ENCODE assay signal across 10 cellular contexts in the genomic region with DNA sequence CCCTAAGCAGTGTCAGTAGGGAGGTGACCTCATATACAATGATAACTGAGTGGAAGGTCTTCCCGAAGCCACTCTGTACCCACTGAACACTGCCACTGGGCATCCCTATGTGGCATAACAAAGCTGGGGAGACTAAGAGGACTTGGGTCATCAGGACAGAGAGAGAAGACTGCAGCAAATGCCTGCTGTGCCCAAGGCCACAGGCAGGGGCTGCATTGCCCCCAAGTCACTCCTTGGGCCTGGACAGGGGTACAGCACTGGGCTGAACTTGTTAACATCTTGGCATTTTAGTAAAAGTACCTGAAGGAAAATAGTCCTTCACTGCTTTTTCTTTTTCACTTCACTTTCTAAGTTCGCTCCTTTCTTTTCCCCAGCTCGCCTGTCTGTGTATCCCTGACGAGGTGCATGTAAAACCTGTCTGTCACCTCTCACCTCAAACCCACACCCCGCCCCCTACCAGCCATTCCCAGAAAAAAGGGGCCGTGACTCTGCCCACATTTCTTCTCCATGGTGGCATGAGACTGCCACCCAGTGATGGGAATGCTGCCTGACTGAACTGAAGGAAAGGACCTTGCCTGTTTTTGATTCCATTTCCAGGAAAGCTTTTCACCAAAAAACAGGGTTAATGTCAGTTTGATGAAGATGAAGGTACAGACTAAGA.
DNase-seq lines count a peak whose midpoint lies in the region; ATAC-seq and TF ChIP-seq lines count a peak whose summit lies in the region.
"Had no signal": no experiment of that assay in that cellular context is flagged by ENCODE, and none has a peak within 500 bp of the region (broad histone marks: within the 10 kb centered on the region; RNA-seq: fewer than 3 reads in every experiment).

No MANE protein-coding gene starts in this region.

- H3K4me3 ChIP-seq in GM23248 (no peak overlapping the region), OCI-LY3 (ENCODE audit: low read length) (no peak overlapping the region), psoas muscle (no peak overlapping the region)
- H3K4me3 ChIP-seq: lung, SJSA1 had no signal

- H3F3A ChIP-seq in GM23248 (ENCODE audit: insufficient read depth), result no peaks in the 10 kb centered on the region

- POLR2A ChIA-PET in HEK293T (lab: Yijun Ruan, JAX), result interaction anchor here (0.9 kb wide), 1 partner anchor 197 kb away, joined by 3 read pairs; no protein-coding TSS in a partner anchor

- intact Hi-C loops in psoas muscle (cut with DNase I), result loop anchor here in 1 of 2 donors (10.0 kb wide), 1 partner anchor 117 kb away; a partner anchor contains a TSS

- CTCF ChIA-PET in HEK293T (lab: Yijun Ruan, JAX), result interaction anchor here (1.2 kb wide), 1 partner anchor 12 kb away, joined by 3 read pairs; no protein-coding TSS in a partner anchor

- peak; percentile 9; the same call in 1 of the 2 replicates for TF ChIP-seq CTCF in OCI-LY3 (IDR thresholded peaks at IDR 0.05; ENCODE audit: low read depth, low read length)
- TF ChIP-seq CTCF in psoas muscle (IDR thresholded peaks at IDR 0.05), result peak; percentile 51

- no peaks in the 10 kb centered on the region for H3K9me3 ChIP-seq in GM23248 (ENCODE audit: low read depth)
- H3K9me3 ChIP-seq in OCI-LY3 (ENCODE audit: insufficient read depth, low read length), result no peaks in the 10 kb centered on the region
- H3K9me3 ChIP-seq in psoas muscle, result no peaks in the 10 kb centered on the region
- H3K9me3 ChIP-seq: SJSA1 had no signal

- peak in 3 of 4 donors; percentile 48 to 74 (median 67) for ATAC-seq in psoas muscle
- ATAC-seq in HG02798 (IDR thresholded peaks at IDR 0.05; ENCODE audit: poor library complexity, unreplicated experiment), result no peak

- H3K9me2 ChIP-seq in GM23248 (ENCODE audit: insufficient read depth), result no peaks in the 10 kb centered on the region

- H3K36me3 ChIP-seq in GM23248 (ENCODE audit: low read depth) (no peaks in the 10 kb centered on the region), OCI-LY3 (replicated peaks; ENCODE audit: low read depth, low read length) (peaks cover 36% of the 10 kb centered on the region), psoas muscle (ENCODE audit: insufficient read depth in 1 of 2, low read depth in 1 of 2) (no peaks in the 10 kb centered on the region)
- H3K36me3 ChIP-seq: SJSA1 had no signal

- WGBS in GM23248 (ENCODE audit: low coverage in 1 of 2, low lambda C conversion rate in 2 of 2, missing lambda C conversion rate in 2 of 2), 2 experiments, result 53 to 58% methylated on average over 6 of the region's 6 CpGs
- 54 to 60% (median 56%) methylated on average over 6 of the region's 6 CpGs for WGBS in psoas muscle, 3 donors

- H2AFZ ChIP-seq in GM23248 (no peak overlapping the region), OCI-LY3 (ENCODE audit: low read depth, low read length) (no peak overlapping the region)

- H3K79me2 ChIP-seq in GM23248 (ENCODE audit: insufficient read depth) (no peaks in the 10 kb centered on the region), OCI-LY3 (ENCODE audit: low read length) (no peaks in the 10 kb centered on the region)

- H3K4me1 ChIP-seq in GM23248 (ENCODE audit: insufficient read depth), result no peaks in the 10 kb centered on the region
- H3K4me1 ChIP-seq in OCI-LY3 (ENCODE audit: low read length), result no peaks in the 10 kb centered on the region
- no peaks in the 10 kb centered on the region for H3K4me1 ChIP-seq in psoas muscle
- H3K4me1 ChIP-seq: SJSA1 had no signal

- H4K20me1 ChIP-seq in GM23248 (ENCODE audit: insufficient read depth) (no peaks in the 10 kb centered on the region), OCI-LY3 (ENCODE audit: insufficient read depth, low read length) (no peaks in the 10 kb centered on the region)

- H3K4me2 ChIP-seq in GM23248 (ENCODE audit: unreplicated experiment) (no peak overlapping the region), OCI-LY3 (ENCODE audit: low read length) (no peak overlapping the region)

- H3K27me3 ChIP-seq in GM23248 (replicated peaks; ENCODE audit: insufficient read depth), result no peaks in the 10 kb centered on the region
- H3K27me3 ChIP-seq in OCI-LY3 (ENCODE audit: low read depth, low read length), result no peaks in the 10 kb centered on the region
- no peaks in the 10 kb centered on the region for H3K27me3 ChIP-seq in psoas muscle (ENCODE audit: insufficient read depth in 3 of 3, low read length in 2 of 3)
- H3K27me3 ChIP-seq: SJSA1 had no signal

- H3K27ac ChIP-seq in GM23248, result no peak overlapping the region
- H3K27ac ChIP-seq in OCI-LY3 (ENCODE audit: low read length), result no peak overlapping the region
- H3K27ac ChIP-seq in psoas muscle, result no peak overlapping the region
- H3K27ac ChIP-seq: SJSA1 had no signal

- DNase-seq in GM23248 (peak; percentile 43), fibroblast of gingiva (ENCODE audit: low read depth) (peak; percentile 12), psoas muscle (no peak), retina (no peak), NCI-H1436 (lab: John Stamatoyannopoulos, UW) (no peak), HEK293T (ENCODE audit: extremely low spot score) (no peak)

- in situ Hi-C loops in GM23248 (cut with MboI), result no loop called here

- H3K9ac ChIP-seq in GM23248, result no peak overlapping the region
- no peak overlapping the region for H3K9ac ChIP-seq in OCI-LY3 (ENCODE audit: low read length)

TF ChIP-seq in HEK293T, 16 proteins besides CTCF, POLR2A, EP300 and RAD21:
- TF ChIP-seq, protein P1, sequence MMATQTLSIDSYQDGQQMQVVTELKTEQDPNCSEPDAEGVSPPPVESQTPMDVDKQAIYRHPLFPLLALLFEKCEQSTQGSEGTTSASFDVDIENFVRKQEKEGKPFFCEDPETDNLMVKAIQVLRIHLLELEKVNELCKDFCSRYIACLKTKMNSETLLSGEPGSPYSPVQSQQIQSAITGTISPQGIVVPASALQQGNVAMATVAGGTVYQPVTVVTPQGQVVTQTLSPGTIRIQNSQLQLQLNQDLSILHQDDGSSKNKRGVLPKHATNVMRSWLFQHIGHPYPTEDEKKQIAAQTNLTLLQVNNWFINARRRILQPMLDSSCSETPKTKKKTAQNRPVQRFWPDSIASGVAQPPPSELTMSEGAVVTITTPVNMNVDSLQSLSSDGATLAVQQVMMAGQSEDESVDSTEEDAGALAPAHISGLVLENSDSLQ (IDR thresholded peaks at IDR 0.05), result no peak
- TF ChIP-seq ELF4 (IDR thresholded peaks at IDR 0.05), result no peak
- TF ChIP-seq TARDBP (IDR thresholded peaks at IDR 0.05), result no peak
- TF ChIP-seq BHLHE40 (IDR thresholded peaks at IDR 0.05; ENCODE audit: borderline replicate concordance), result no peak

Comparison
In these comparisons a context has a peak if more than half of its experiments do, and no peak if none do; other contexts are left out.
1. DNase-seq: peak in GM23248 (single experiment) and fibroblast of gingiva (single experiment); none in psoas muscle (0 of 2), retina (single experiment), NCI-H1436 (single experiment) and HEK293T (single experiment).